In the genomic region with DNA sequence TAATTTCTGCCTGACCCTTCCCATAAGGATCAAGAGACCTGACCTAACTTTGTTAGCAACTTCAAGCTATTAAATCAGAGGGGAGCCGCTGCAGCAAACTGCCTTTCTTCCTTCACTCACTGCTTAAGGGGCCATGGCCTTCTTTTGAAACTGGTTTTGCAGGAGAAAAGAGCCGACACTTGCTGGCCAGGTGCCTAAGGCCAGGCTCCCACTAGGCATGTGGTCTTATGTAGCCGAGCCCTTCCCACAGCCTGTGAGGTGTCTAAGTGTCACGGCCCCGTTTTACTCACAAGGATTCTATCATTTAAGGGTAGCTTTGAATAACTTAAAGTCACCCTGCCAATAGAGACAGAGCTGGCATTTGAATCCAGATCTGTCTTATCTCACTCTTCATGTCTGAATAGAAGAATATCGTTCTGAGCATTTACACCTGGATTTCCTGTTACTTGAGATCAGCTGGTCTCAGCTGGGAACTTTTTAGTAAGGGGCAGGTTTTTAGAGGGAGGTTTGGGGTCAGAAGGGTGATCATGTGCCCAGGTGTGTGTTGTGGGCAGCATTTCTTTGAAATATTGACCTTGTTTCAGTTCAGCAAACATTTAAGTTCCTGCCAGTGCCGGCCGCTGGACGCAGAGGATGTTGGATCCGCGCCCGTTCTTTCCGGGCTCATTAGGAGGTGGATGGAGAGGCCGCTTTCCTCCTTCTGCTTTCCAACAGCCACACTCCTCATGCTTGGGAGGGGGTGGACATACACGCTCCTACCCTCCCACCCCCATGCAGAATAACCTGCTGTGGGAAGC, we compare ENCODE assay signal across 9 cellular contexts.
DNase-seq lines count a peak whose midpoint lies in the region; ATAC-seq and TF ChIP-seq lines count a peak whose summit lies in the region.
"Had no signal": no experiment of that assay in that cellular context is flagged by ENCODE, and none has a peak within 500 bp of the region (broad histone marks: within the 10 kb centered on the region; RNA-seq: fewer than 3 reads in every experiment).

No MANE protein-coding gene starts in this region.

- BruUV-seq in mammary epithelial cell (replicated peaks; lab: Mats Ljungman, UMichigan) = no TSS peak

- CTCF ChIA-PET in mammary epithelial cell (lab: Charles Lee; ENCODE audit: low non-redundant PET) = no interaction called here

- no peaks in the 10 kb centered on the region for H3K79me2 ChIP-seq in mammary epithelial cell (ENCODE audit: insufficient read depth, low read length)

- peak overlapping the region; percentile 25 for H2AFZ ChIP-seq in mammary epithelial cell (ENCODE audit: low read depth, low read length)

- TF ChIP-seq POLR2A in lower leg skin (IDR thresholded peaks at IDR 0.05) = no peak

- H3K4me3 ChIP-seq in mammary epithelial cell (replicated peaks in 1 of 3; ENCODE audit: insufficient read depth in 1 of 3, low read depth in 2 of 3, low read length in 3 of 3) (no peak overlapping the region), lower lobe of right lung (no peak overlapping the region), lower leg skin (ENCODE audit: low read depth, poor library complexity, severe bottlenecking) (no peak overlapping the region)
- H3K4me3 ChIP-seq: cardiac muscle cell had no signal

- H3K36me3 Mint-ChIP-seq in type B pancreatic cell = peaks cover 34% of the 10 kb centered on the region

- intact Hi-C loops in mammary epithelial cell (cut with micrococcal nuclease) (no loop called here), lower lobe of right lung (cut with DNase I) (no loop called here), lower leg skin (cut with DNase I; ENCODE audit: low total_unique reads) (no loop called here)

- H3K9me3 ChIP-seq in mammary epithelial cell (replicated peaks; ENCODE audit: insufficient read depth, low read length) (no peaks in the 10 kb centered on the region), lower lobe of right lung (no peaks in the 10 kb centered on the region)

- peak; percentile 9 for DNase-seq in NCI-H2227 (lab: John Stamatoyannopoulos, UW; ENCODE audit: unreplicated experiment)
- no peak for DNase-seq in NCI-H2227 treated with DMSO at 0.1 percent for 48 hours (lab: John Stamatoyannopoulos, UW)
- no peak for DNase-seq in mammary epithelial cell
- peak; percentile 87 for DNase-seq in lower lobe of right lung
- no peak for DNase-seq in type B pancreatic cell (ENCODE audit: extremely low spot score, unreplicated experiment)
- DNase-seq in stimulated activated CD4-positive, alpha-beta T cell treated with anti-CD3 and anti-CD28 coated beads, Interleukin-4, amount 100 ng/mL, for 24 hours = no peak
- DNase-seq in lower leg skin (ENCODE audit: low spot score in 2 of 2) = no peak
- DNase-seq in inferior parietal cortex (ENCODE audit: extremely low spot score) = no peak

- peaks cover 34% of the 10 kb centered on the region for H3K4me1 Mint-ChIP-seq in type B pancreatic cell (ENCODE audit: unreplicated experiment)

- 26% methylated on average over 14 of the region's 15 CpGs for WGBS in mammary epithelial cell (ENCODE audit: low coverage, missing lambda C conversion rate)
- WGBS in lower leg skin, 2 donors = 59 to 68% methylated on average over 15 of the region's 15 CpGs

- H3K4me2 ChIP-seq in mammary epithelial cell (ENCODE audit: insufficient read depth, low read depth, low read length) = no peak overlapping the region

- no peaks in the 10 kb centered on the region for H3K9me3 Mint-ChIP-seq in type B pancreatic cell

- no peak for TF ChIP-seq CTCF in mammary epithelial cell (conservative IDR thresholded peaks at IDR 0.05 in 1 of 2, IDR thresholded peaks at IDR 0.05 in 1 of 2; ENCODE audit: extremely low read depth in 1 of 2, insufficient read depth in 1 of 2, low read depth in 1 of 2, low read length in 2 of 2)
- TF ChIP-seq CTCF in lower lobe of right lung (IDR thresholded peaks at IDR 0.05) = no peak
- no peak for TF ChIP-seq CTCF in type B pancreatic cell (conservative IDR thresholded peaks at IDR 0.05)
- TF ChIP-seq CTCF in lower leg skin (IDR thresholded peaks at IDR 0.05) = no peak

- no peak overlapping the region for H3K27ac ChIP-seq in mammary epithelial cell (ENCODE audit: insufficient read depth, low read depth, low read length)
- H3K27ac ChIP-seq in lower lobe of right lung = peak overlapping the region; percentile 39
- H3K27ac ChIP-seq: cardiac muscle cell had no signal

- H3K36me3 ChIP-seq in mammary epithelial cell (ENCODE audit: insufficient read depth, low read length) = peaks cover 2% of the 10 kb centered on the region
- H3K36me3 ChIP-seq in lower lobe of right lung = peaks cover 43% of the 10 kb centered on the region

- H3K27ac Mint-ChIP-seq in type B pancreatic cell = peak overlapping the region; percentile 54

- H3K27me3 ChIP-seq in mammary epithelial cell (ENCODE audit: insufficient read depth, low read length) (no peaks in the 10 kb centered on the region), lower lobe of right lung (ENCODE audit: low read depth) (no peaks in the 10 kb centered on the region)
- H3K27me3 ChIP-seq: cardiac muscle cell had no signal

- H3K4me3 Mint-ChIP-seq in type B pancreatic cell = peak overlapping the region; percentile 39

- peak; percentile 63 to 72 for ATAC-seq in lower lobe of right lung

- dilution Hi-C loops in mammary epithelial cell (cut with HindIII; ENCODE audit: low sequenced_read_pairs) = no loop called here

- in situ Hi-C loops in mammary epithelial cell (cut with MboI; ENCODE audit: low sequenced_read_pairs in 2 of 2) = no loop called here

- H3K27me3 Mint-ChIP-seq in type B pancreatic cell = no peaks in the 10 kb centered on the region

- no peaks in the 10 kb centered on the region for H4K20me1 ChIP-seq in mammary epithelial cell (ENCODE audit: insufficient read depth, low read length)

- H3K9ac ChIP-seq in mammary epithelial cell (ENCODE audit: insufficient read depth, low read length) = no peak overlapping the region

- H3K4me1 ChIP-seq in mammary epithelial cell (ENCODE audit: insufficient read depth, low read length) (no peaks in the 10 kb centered on the region), lower lobe of right lung (peaks cover 22% of the 10 kb centered on the region)

Comparison
In these comparisons a context has a peak if more than half of its experiments do, and no peak if none do; other contexts are left out.
1. DNase-seq: peak in NCI-H2227 (single experiment) and lower lobe of right lung (single experiment); none in NCI-H2227 treated with DMSO at 0.1 percent for 48 hours (single experiment), mammary epithelial cell (single experiment), type B pancreatic cell (single experiment), stimulated activated CD4-positive, alpha-beta T cell treated with anti-CD3 and anti-CD28 coated beads, Interleukin-4, amount 100 ng/mL, for 24 hours (single experiment), lower leg skin (0 of 2) and inferior parietal cortex (single experiment).